Comparison of ENCODE assay signal across 8 cellular contexts in the genomic region with DNA sequence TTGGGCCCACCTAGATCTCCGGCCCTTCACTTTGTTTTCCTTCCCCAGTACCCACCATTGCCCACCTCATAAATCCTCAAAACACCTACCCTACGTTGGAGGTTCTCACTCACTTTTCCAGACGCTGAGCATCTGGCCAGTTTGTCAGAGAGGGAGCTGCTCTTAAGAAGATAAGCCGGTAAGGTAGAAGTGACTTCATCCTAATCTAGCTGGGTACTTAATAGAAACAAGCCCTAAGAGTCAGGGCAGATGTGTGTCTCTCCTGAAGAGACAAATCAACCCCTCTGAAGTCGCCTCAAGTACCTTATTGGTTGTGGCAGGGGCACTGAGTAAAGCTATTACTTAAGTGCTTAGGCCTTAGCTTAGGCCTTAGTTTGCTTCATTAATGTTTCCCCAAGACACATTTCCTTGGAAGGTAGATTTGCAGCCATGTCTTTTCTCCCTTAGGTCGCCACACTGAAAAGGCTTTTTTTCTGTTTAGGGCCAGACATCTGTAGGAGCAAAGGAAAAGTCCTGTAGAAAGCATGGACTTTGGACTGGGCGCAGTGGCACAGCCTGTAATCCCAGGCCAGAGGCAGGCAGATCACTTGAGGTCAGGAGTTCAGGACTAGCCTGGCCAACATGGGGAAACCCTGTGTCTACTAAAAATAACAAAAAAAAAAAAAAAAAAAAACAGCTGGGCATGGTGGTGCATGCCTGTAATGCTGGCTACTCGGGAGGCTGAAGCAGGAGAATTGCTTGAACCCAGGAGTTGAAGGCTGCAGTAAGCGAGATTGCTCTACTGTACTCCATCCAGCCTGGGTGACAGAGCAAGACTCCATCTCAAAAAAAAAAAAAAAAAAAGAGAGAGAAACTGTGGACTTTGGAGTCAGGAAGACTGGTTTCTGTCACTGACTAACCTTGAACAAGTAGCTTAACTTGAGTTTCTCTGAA. TPM values are rescaled to one million over a fixed set of nuclear protein-coding genes. Genes with fewer than 3 reads are reported as not detected.
DNase-seq lines count a peak whose midpoint lies in the region; ATAC-seq and TF ChIP-seq lines count a peak whose summit lies in the region.

No MANE protein-coding gene starts in this region.

- ATAC-seq in WTC11 (no peak), left cardiac atrium (peak; percentile 6 to 9)

- no peak for TF ChIP-seq CTCF in WTC11 (IDR thresholded peaks at IDR 0.05)

- H3K4me3 ChIP-seq in skeletal muscle tissue (ENCODE audit: low read length in 3 of 3): peak overlapping the region; percentile 90 to 93 (median 92)

- peak overlapping the region; percentile 85 to 94 (median 92) for H3K9ac ChIP-seq in skeletal muscle tissue (ENCODE audit: low read depth in 1 of 3, low read length in 3 of 3)

- peak overlapping the region; percentile 20; the same call in 1 of the 2 replicates for H3K27ac Mint-ChIP-seq in WTC11

- POLR2A ChIA-PET in WTC11 (lab: Charles Lee): interaction anchor here (0.6 to 1.1 kb wide), 3 partner anchors 14 to 128 kb away, joined by 3 to 5 read pairs (median 3); a partner anchor contains a TSS

- peaks cover 22% of the 10 kb centered on the region for H3K36me3 Mint-ChIP-seq in WTC11

- CTCF ChIA-PET in WTC11 (lab: Charles Lee): interaction anchor here (0.6 to 4.8 kb wide), 9 partner anchors 10 to 195 kb away, joined by 3 to 30 read pairs (median 4); a partner anchor contains a TSS

- H3K27ac ChIP-seq in skeletal muscle tissue (ENCODE audit: low read depth, low read length): peak overlapping the region; percentile 76

- peaks cover 12 to 14% (median 13%) of the 10 kb centered on the region in 3 donors for H3K4me1 ChIP-seq in skeletal muscle tissue (ENCODE audit: control insufficient read depth in 3 of 3, insufficient read depth in 3 of 3, low read length in 3 of 3)

- peak overlapping the region; percentile 84 for H3K4me3 Mint-ChIP-seq in WTC11

- DNase-seq in NCI-H510A treated with DMSO at 0.1 percent for 48 hours (lab: John Stamatoyannopoulos, UW) (peak; percentile 16), NCI-H510A (lab: John Stamatoyannopoulos, UW) (no peak), WTC11 (ENCODE audit: low spot score) (no peak), left cardiac atrium (no peak), NOMO-1 treated with dmso at 0.1 percent for 144 hours (lab: John Stamatoyannopoulos, UW; ENCODE audit: unreplicated experiment) (no peak), NCI-H2029 treated with DMSO at 0.1 percent for 48 hours (lab: John Stamatoyannopoulos, UW) (no peak)
- DNase-seq in activated CD4-positive, alpha-beta T cell treated with anti-CD3 and anti-CD28 coated beads for 4 hours: no peak

- no peaks in the 10 kb centered on the region for H3K27me3 ChIP-seq in skeletal muscle tissue (ENCODE audit: control insufficient read depth in 3 of 3, insufficient read depth in 3 of 3, low read length in 3 of 3)

- no peaks in the 10 kb centered on the region for H3K9me3 ChIP-seq in skeletal muscle tissue (ENCODE audit: control insufficient read depth in 3 of 3, low read length in 3 of 3)

- H3K27me3 Mint-ChIP-seq in WTC11 (ENCODE audit: low read depth): no peaks in the 10 kb centered on the region

- intact Hi-C loops in left cardiac atrium (cut with DNase I): no loop called here

- H3K9me3 Mint-ChIP-seq in WTC11: no peaks in the 10 kb centered on the region

- peaks cover 20 to 26% (median 22%) of the 10 kb centered on the region in 3 donors for H3K36me3 ChIP-seq in skeletal muscle tissue (ENCODE audit: control insufficient read depth in 3 of 3, insufficient read depth in 3 of 3, low read length in 3 of 3)

- peaks cover 9% of the 10 kb centered on the region for H3K4me1 Mint-ChIP-seq in WTC11

TF ChIP-seq in WTC11, 78 proteins besides CTCF, POLR2A, EP300 and RAD21:
- TF ChIP-seq ETV6 (CRISPR knock-in tag; IDR thresholded peaks at IDR 0.05) (no peak), ZNF121 (CRISPR knock-in tag; IDR thresholded peaks at IDR 0.05) (no peak)

RNA-seq across cellular contexts. Expression of a gene that starts 1.0 kb away (rescaled TPM):
- total RNA-seq in WTC11 (2021): 22.8 to 26.9 TPM (median 24.1 TPM) in 3 replicates
- 10 to 100 TPM; 32.4 to 33.6 TPM for total RNA-seq in left cardiac atrium
- 14.6 TPM for total RNA-seq in skeletal muscle tissue

RNA-seq across cellular contexts. Expression of a gene that starts 20.5 kb away (rescaled TPM):
- total RNA-seq in WTC11 (2021) (21.8 to 25.7 TPM (median 22.5 TPM) in 3 replicates), left cardiac atrium (10 to 100 TPM; 38.2 to 45.3 TPM), skeletal muscle tissue (25.1 TPM)

RNA-seq across cellular contexts. Expression of a gene that starts 51.4 kb away (rescaled TPM):
- total RNA-seq in WTC11 (2021) (91.5 to 99.8 TPM (median 97.8 TPM) in 3 replicates), left cardiac atrium (10 to 100 TPM; 43.5 to 49.5 TPM), skeletal muscle tissue (13.6 TPM)
